12 cellular contexts compared by ENCODE assay signal in the genomic region with DNA sequence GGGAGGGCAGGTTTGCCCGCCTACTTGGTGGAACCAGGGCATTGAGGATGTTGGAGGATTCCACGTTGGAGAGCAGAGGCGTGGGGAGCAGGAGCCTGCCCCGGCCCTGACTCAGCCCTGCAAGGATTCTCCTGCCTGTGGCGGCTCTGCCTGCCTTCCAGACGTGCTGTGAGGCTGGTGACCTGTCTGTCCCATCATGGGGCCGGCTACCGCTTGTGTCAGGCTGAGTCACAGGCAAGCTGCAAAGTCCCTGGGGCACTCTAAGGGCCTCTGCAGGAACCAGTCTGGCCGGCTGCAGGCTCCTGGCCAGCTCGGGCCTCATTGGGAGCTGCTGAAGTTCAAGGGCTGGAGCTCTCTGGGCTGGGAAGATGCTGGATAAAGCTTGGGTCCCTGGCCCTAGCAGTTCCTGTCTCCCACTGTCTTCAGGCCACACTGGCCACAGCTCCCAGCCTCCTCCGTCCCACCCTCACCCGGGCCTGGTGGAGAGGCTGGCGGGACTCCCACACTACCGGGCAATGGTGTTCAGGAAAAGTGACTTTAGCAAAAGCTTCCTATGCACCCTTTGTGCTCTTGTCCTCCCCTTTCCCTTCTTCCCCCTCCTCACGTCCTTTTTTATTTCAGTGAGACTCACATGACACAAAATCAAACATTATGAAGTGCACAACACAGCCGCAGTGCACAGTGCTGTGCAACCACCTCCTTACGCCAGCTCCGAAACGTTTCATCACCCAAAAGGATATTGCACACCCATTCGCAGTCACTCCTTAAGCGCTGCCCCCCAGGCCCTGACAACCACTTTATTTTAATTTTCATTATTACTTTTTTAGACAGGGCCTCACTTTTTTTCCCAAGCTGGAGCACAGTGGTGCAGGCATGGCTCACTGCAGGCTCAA. TPM values are rescaled to one million over a fixed set of nuclear protein-coding genes. Genes with fewer than 3 reads are reported as not detected.
DNase-seq lines count a peak whose midpoint lies in the region; ATAC-seq and TF ChIP-seq lines count a peak whose summit lies in the region.
"Had no signal": no experiment of that assay in that cellular context is flagged by ENCODE, and none has a peak within 500 bp of the region (broad histone marks: within the 10 kb centered on the region; RNA-seq: fewer than 3 reads in every experiment).

No MANE protein-coding gene starts in this region.

- TF ChIP-seq CTCF in 22Rv1 (IDR thresholded peaks at IDR 0.05), result no peak
- TF ChIP-seq CTCF in fibroblast of the aortic adventitia (IDR thresholded peaks at IDR 0.05; ENCODE audit: insufficient read depth, low read length), result no peak

- no peaks in the 10 kb centered on the region for H3K27me3 ChIP-seq in SJSA1 (replicated peaks)

- H3K27ac ChIP-seq in 22Rv1, result peak overlapping the region; percentile 38
- H3K27ac ChIP-seq in SJSA1, result no peak overlapping the region

- H3K9me3 ChIP-seq in SJSA1 (replicated peaks), result no peaks in the 10 kb centered on the region

- H3K36me3 ChIP-seq in SJSA1, result no peaks in the 10 kb centered on the region

- ATAC-seq in HG03175 (IDR thresholded peaks at IDR 0.05; ENCODE audit: unreplicated experiment), result no peak

- H3K4me1 ChIP-seq in SJSA1 (replicated peaks), result peaks cover 40% of the 10 kb centered on the region

- no peak overlapping the region for H3K4me3 ChIP-seq in SJSA1
- no peak overlapping the region for H3K4me3 ChIP-seq in fibroblast of the aortic adventitia (ENCODE audit: low read depth, low read length)

- peak; percentile 72 for DNase-seq in H4 (ENCODE audit: low spot score)
- peak; percentile 54 to 89 for DNase-seq in SJSA1 (ENCODE audit: low read depth in 1 of 2, low spot score in 2 of 2)
- DNase-seq in fibroblast of the aortic adventitia (ENCODE audit: low read depth), result peak; percentile 45
- DNase-seq in medulla oblongata (ENCODE audit: extremely low spot score), result no peak
- no peak for DNase-seq in mucosa of gallbladder (ENCODE audit: low spot score)
- DNase-seq in NCI-H128 (lab: John Stamatoyannopoulos, UW; ENCODE audit: unreplicated experiment), result no peak
- DNase-seq: activated effector memory CD4-positive, alpha-beta T cell treated with Interleukin-2 at 50 U/mL for 16 hours; NCI-H1105; stimulated activated CD4-positive, alpha-beta T cell treated with anti-CD3 and anti-CD28 coated beads, Interleukin-4, amount 100 ng/mL, for 1 hour; T-helper 2 cell had no signal

RNA-seq across cellular contexts. Expression of gene ULK1, which starts 22.0 kb away (rescaled TPM):
- 1.9 and 2.5 TPM in 2 replicates for total RNA-seq in H4 (2014; rRNA removed; shearing (Covaris generic))
- total RNA-seq in SJSA1 (2014; rRNA removed; shearing (Covaris generic)), result 1.5 and 2.9 TPM in 2 replicates
- total RNA-seq in fibroblast of the aortic adventitia (ENCODE audit: low replicate concordance), result 9.1 and 21.2 TPM in 2 replicates
- 80.7 TPM for total RNA-seq in mucosa of gallbladder

RNA-seq across cellular contexts. Expression of gene MMP17, which starts 44.2 kb away (rescaled TPM):
- total RNA-seq in H4 (2014; rRNA removed; shearing (Covaris generic)), result 5.0 and 14.1 TPM in 2 replicates
- 3.1 and 3.4 TPM in 2 replicates for total RNA-seq in SJSA1 (2014; rRNA removed; shearing (Covaris generic))
- total RNA-seq in fibroblast of the aortic adventitia (ENCODE audit: low replicate concordance) (4.1 and 5.6 TPM in 2 replicates), mucosa of gallbladder (4.3 TPM)

RNA-seq across cellular contexts. Expression of gene PUS1, which starts 56.7 kb away (rescaled TPM):
- total RNA-seq in H4 (2014; rRNA removed; shearing (Covaris generic)), result 6.3 and 9.0 TPM in 2 replicates
- total RNA-seq in SJSA1 (2014; rRNA removed; shearing (Covaris generic)), result 7.0 and 14.3 TPM in 2 replicates
- total RNA-seq in fibroblast of the aortic adventitia (ENCODE audit: low replicate concordance) (4.3 and 9.3 TPM in 2 replicates), mucosa of gallbladder (26.0 TPM)

Comparison
In these comparisons a context has a peak if more than half of its experiments do, and no peak if none do; other contexts are left out.
1. DNase-seq: peak in H4 (single experiment), SJSA1 (2 of 2) and fibroblast of the aortic adventitia (single experiment); none in medulla oblongata (single experiment), mucosa of gallbladder (single experiment) and NCI-H128 (single experiment).